ENCODE assay signal across 8 cellular contexts in the genomic region with DNA sequence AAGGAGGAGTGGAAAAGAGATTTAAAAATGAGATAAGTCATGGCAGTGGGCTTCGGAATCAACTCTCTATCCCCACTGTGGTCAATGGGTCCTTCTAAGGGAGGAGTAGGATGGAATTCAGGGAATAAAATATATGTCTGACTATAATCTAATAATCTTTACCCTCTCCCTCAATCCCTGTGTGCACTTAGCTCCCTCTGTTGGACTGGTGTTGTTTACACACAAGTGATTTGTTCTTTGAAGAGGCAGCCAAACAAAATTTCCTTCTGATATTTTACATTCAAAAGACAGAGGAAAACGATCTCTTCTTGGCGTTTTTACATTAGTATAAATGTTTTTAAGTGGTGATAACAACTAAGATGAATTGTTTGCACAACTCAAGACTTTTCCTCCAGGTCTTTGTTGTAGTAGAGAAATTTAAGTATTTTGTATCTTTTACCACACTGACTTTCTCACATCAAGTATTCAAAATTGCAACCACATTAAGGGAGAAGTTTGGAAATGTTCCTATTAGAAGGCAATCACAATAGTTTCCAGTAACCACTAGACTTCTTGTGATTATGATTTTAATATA.
DNase-seq lines count a peak whose midpoint lies in the region; ATAC-seq lines count a peak whose summit lies in the region.

No MANE protein-coding gene starts in this region.

- DNase-seq in DMS 273 (lab: John Stamatoyannopoulos, UW; ENCODE audit: unreplicated experiment) = peak; percentile 42
- DNase-seq in DMS 273 treated with DMSO at 0.1 percent for 48 hours (lab: John Stamatoyannopoulos, UW) = no peak
- DNase-seq in NCI-H2081 treated with DMSO at 0.1 percent for 48 hours (lab: John Stamatoyannopoulos, UW) = peak; percentile 6
- peak; percentile 20 for DNase-seq in dedifferentiated amniotic fluid mesenchymal stem cell (ENCODE audit: extremely low spot score)
- DNase-seq in pulmonary artery endothelial cell (ENCODE audit: low read depth, low spot score) = peak; percentile 3
- DNase-seq in activated CD4-positive, alpha-beta T cell treated with anti-CD3 and anti-CD28 coated beads, Interleukin-2, amount 50 U/mL, for 4 hours = no peak

- no peak for ATAC-seq in GM19455 (IDR thresholded peaks at IDR 0.05; ENCODE audit: unreplicated experiment)
- no peak for ATAC-seq in HG03280 (IDR thresholded peaks at IDR 0.05; ENCODE audit: unreplicated experiment)

Comparison
In these comparisons a context has a peak if more than half of its experiments do, and no peak if none do; other contexts are left out.
1. DNase-seq: peak in DMS 273 (single experiment), NCI-H2081 treated with DMSO at 0.1 percent for 48 hours (single experiment), dedifferentiated amniotic fluid mesenchymal stem cell (single experiment) and pulmonary artery endothelial cell (single experiment); none in DMS 273 treated with DMSO at 0.1 percent for 48 hours (single experiment) and activated CD4-positive, alpha-beta T cell treated with anti-CD3 and anti-CD28 coated beads, Interleukin-2, amount 50 U/mL, for 4 hours (0 of 2).